In genomic region chr22:26662160-26662559, GRCh38 we compare ENCODE assay signal across 26 cellular contexts. TPM values are rescaled to one million over a fixed set of nuclear protein-coding genes. Genes with fewer than 3 reads are reported as not detected.
DNase-seq lines count a peak whose midpoint lies in the region; ATAC-seq and TF ChIP-seq lines count a peak whose summit lies in the region.
"Had no signal": no experiment of that assay in that cellular context is flagged by ENCODE, and none has a peak within 500 bp of the region (broad histone marks: within the 10 kb centered on the region; RNA-seq: fewer than 3 reads in every experiment).

No MANE protein-coding gene starts in this region.

- no peaks in the 10 kb centered on the region for H3K27me3 Mint-ChIP-seq in T-helper 1 cell treated with Interleukin-12 subunit alpha and Interleukin-12 subunit beta and Interleukin-4 antibody, amounts not matched to agents 30 μg/mL and 1 μg/mL, for 36 hours (ENCODE audit: low read depth)
- peaks cover 10% of the 10 kb centered on the region for H3K27me3 Mint-ChIP-seq in GM23338 (ENCODE audit: insufficient read depth, low read depth, poor library complexity)
- H3K27me3 Mint-ChIP-seq in activated T-helper 1 cell treated with anti-CD3 and anti-CD28 coated beads, Interleukin-12 subunit alpha, Interleukin-12 subunit beta, Interleukin-2, Interleukin-4 antibody, amounts not matched to agents 30 ng/mL and 10 ng/mL and 1 ng/mL, durations not matched to agents 14 hours and 24 hours and 36 hours (ENCODE audit: insufficient read depth) = no peaks in the 10 kb centered on the region
- peaks cover 23% of the 10 kb centered on the region for H3K27me3 Mint-ChIP-seq in glutamatergic neuron (ENCODE audit: unreplicated experiment)

- H3K9me3 Mint-ChIP-seq in T-helper 1 cell treated with Interleukin-12 subunit alpha and Interleukin-12 subunit beta and Interleukin-4 antibody, amounts not matched to agents 30 μg/mL and 1 μg/mL, for 36 hours = no peaks in the 10 kb centered on the region
- H3K9me3 Mint-ChIP-seq in GM23338 = no peaks in the 10 kb centered on the region
- H3K9me3 Mint-ChIP-seq in activated T-helper 1 cell treated with anti-CD3 and anti-CD28 coated beads, Interleukin-12 subunit alpha, Interleukin-12 subunit beta, Interleukin-2, Interleukin-4 antibody, amounts not matched to agents 30 ng/mL and 10 ng/mL and 1 ng/mL, durations not matched to agents 14 hours and 24 hours and 36 hours = no peaks in the 10 kb centered on the region
- peaks cover 29% of the 10 kb centered on the region for H3K9me3 Mint-ChIP-seq in glutamatergic neuron (ENCODE audit: unreplicated experiment)

- no peak for DNase-seq in T-helper 1 cell
- DNase-seq in GM23338 (ENCODE audit: low spot score) = no peak
- no peak for DNase-seq in activated T-helper 1 cell treated with anti-CD3 and anti-CD28 coated beads, Interleukin-12 subunit alpha, Interleukin-12 subunit beta, Interleukin-2, Interleukin-4 antibody, amounts not matched to agents 30 ng/mL and 10 ng/mL and 1 ng/mL, durations not matched to agents 14 hours and 24 hours and 36 hours (ENCODE audit: low spot score)
- DNase-seq in glutamatergic neuron = no peak
- no peak for DNase-seq in NCI-H2196 treated with DMSO at 0.1 percent for 48 hours (lab: John Stamatoyannopoulos, UW; ENCODE audit: unreplicated experiment)
- DNase-seq in NCI-H510A (lab: John Stamatoyannopoulos, UW) = no peak
- DNase-seq: BE2C, Calu3, DND-41, KG1, MG63, NCI-H1105 treated with DMSO at 0.1 percent for 48 hours, NCI-H146, NCI-H1930, NCI-H2107, NCI-H446 treated with DMSO at 0.1 percent for 48 hours, NCI-H526 treated with DMSO at 0.1 percent for 48 hours, OCI-M1, Peyer's patch, SHP77 treated with DMSO at 0.1 percent for 48 hours had no signal

- H2AFZ ChIP-seq in GM23338 = no peak overlapping the region

- H3F3A ChIP-seq in GM23338 (replicated peaks; ENCODE audit: low read depth) = peaks cover 8% of the 10 kb centered on the region; the same call in 1 of the 2 replicates

- H3K4me1 ChIP-seq in GM23338 (ENCODE audit: insufficient read depth) = peaks cover 26% of the 10 kb centered on the region

- H3K27ac ChIP-seq in GM23338 (ENCODE audit: low read depth) = no peak overlapping the region
- H3K27ac ChIP-seq: 22Rv1 had no signal

- H3K4me3 Mint-ChIP-seq in T-helper 1 cell treated with Interleukin-12 subunit alpha and Interleukin-12 subunit beta and Interleukin-4 antibody, amounts not matched to agents 30 μg/mL and 1 μg/mL, for 36 hours = peak overlapping the region; percentile 12
- no peak overlapping the region; the same call in 2 of the 3 replicates for H3K4me3 Mint-ChIP-seq in GM23338
- H3K4me3 Mint-ChIP-seq in activated T-helper 1 cell treated with anti-CD3 and anti-CD28 coated beads, Interleukin-12 subunit alpha, Interleukin-12 subunit beta, Interleukin-2, Interleukin-4 antibody, amounts not matched to agents 30 ng/mL and 10 ng/mL and 1 ng/mL, durations not matched to agents 14 hours and 24 hours and 36 hours = no peak overlapping the region
- peak overlapping the region; percentile 56 for H3K4me3 Mint-ChIP-seq in glutamatergic neuron (ENCODE audit: unreplicated experiment)
- H3K4me3 Mint-ChIP-seq: CD14-positive monocyte had no signal

- H3K27me3 ChIP-seq in GM23338 (ENCODE audit: insufficient read depth) = peaks cover 7% of the 10 kb centered on the region; the same call in 1 of the 2 replicates

- ATAC-seq in GM23338 = no peak
- no peak for ATAC-seq in HG03097 (IDR thresholded peaks at IDR 0.05; ENCODE audit: low FRiP score, unreplicated experiment)

- H3K36me3 Mint-ChIP-seq in T-helper 1 cell treated with Interleukin-12 subunit alpha and Interleukin-12 subunit beta and Interleukin-4 antibody, amounts not matched to agents 30 μg/mL and 1 μg/mL, for 36 hours (ENCODE audit: low read depth) = peaks cover 53% of the 10 kb centered on the region
- H3K36me3 Mint-ChIP-seq in GM23338 (ENCODE audit: low read depth) (peaks cover 47% of the 10 kb centered on the region), glutamatergic neuron (ENCODE audit: unreplicated experiment) (no peaks in the 10 kb centered on the region)
- H3K36me3 Mint-ChIP-seq in activated T-helper 1 cell treated with anti-CD3 and anti-CD28 coated beads, Interleukin-12 subunit alpha, Interleukin-12 subunit beta, Interleukin-2, Interleukin-4 antibody, amounts not matched to agents 30 ng/mL and 10 ng/mL and 1 ng/mL, durations not matched to agents 14 hours and 24 hours and 36 hours (ENCODE audit: low read depth) = peaks cover 32% of the 10 kb centered on the region

- H4K20me1 ChIP-seq in GM23338 (replicated peaks; ENCODE audit: insufficient read depth) = peaks cover 7% of the 10 kb centered on the region

- H3K4me2 ChIP-seq in GM23338 = no peak overlapping the region

- intact Hi-C loops in activated T-helper 1 cell treated with anti-CD3 and anti-CD28 coated beads, Interleukin-12 subunit alpha, Interleukin-12 subunit beta, Interleukin-2, Interleukin-4 antibody, amounts not matched to agents 30 ng/mL and 10 ng/mL and 1 ng/mL, durations not matched to agents 14 hours and 24 hours and 36 hours (cut with micrococcal nuclease) = loop anchor here (10.0 kb wide), 1 partner anchor 907 kb away; no protein-coding TSS in a partner anchor

- H3K79me2 ChIP-seq in GM23338 (replicated peaks; ENCODE audit: insufficient read depth) = peaks cover 50% of the 10 kb centered on the region

- H3K4me3 ChIP-seq in GM23338 = no peak overlapping the region
- H3K4me3 ChIP-seq: MG63, Peyer's patch had no signal

- no peaks in the 10 kb centered on the region for H3K9me2 ChIP-seq in GM23338 (ENCODE audit: insufficient read depth)

- peaks cover 56% of the 10 kb centered on the region for H3K4me1 Mint-ChIP-seq in T-helper 1 cell treated with Interleukin-12 subunit alpha and Interleukin-12 subunit beta and Interleukin-4 antibody, amounts not matched to agents 30 μg/mL and 1 μg/mL, for 36 hours (ENCODE audit: low read depth)
- H3K4me1 Mint-ChIP-seq in GM23338 = peaks cover 35% of the 10 kb centered on the region
- H3K4me1 Mint-ChIP-seq in activated T-helper 1 cell treated with anti-CD3 and anti-CD28 coated beads, Interleukin-12 subunit alpha, Interleukin-12 subunit beta, Interleukin-2, Interleukin-4 antibody, amounts not matched to agents 30 ng/mL and 10 ng/mL and 1 ng/mL, durations not matched to agents 14 hours and 24 hours and 36 hours (ENCODE audit: low read depth) = peaks cover 71% of the 10 kb centered on the region
- H3K4me1 Mint-ChIP-seq in glutamatergic neuron (ENCODE audit: low read depth, unreplicated experiment) = peaks cover 40% of the 10 kb centered on the region

- TF ChIP-seq CTCF in GM23338 (conservative IDR thresholded peaks at IDR 0.05; ENCODE audit: low read depth in 2 of 2) (no peak), glutamatergic neuron (IDR thresholded peaks at IDR 0.05; ENCODE audit: partially characterized antibody, unreplicated experiment) (no peak)

- no peak overlapping the region for H3K27ac Mint-ChIP-seq in T-helper 1 cell treated with Interleukin-12 subunit alpha and Interleukin-12 subunit beta and Interleukin-4 antibody, amounts not matched to agents 30 μg/mL and 1 μg/mL, for 36 hours
- H3K27ac Mint-ChIP-seq in GM23338 = peak overlapping the region; percentile 10; the same call in 1 of the 2 replicates
- peak overlapping the region; percentile 59 for H3K27ac Mint-ChIP-seq in activated T-helper 1 cell treated with anti-CD3 and anti-CD28 coated beads, Interleukin-12 subunit alpha, Interleukin-12 subunit beta, Interleukin-2, Interleukin-4 antibody, amounts not matched to agents 30 ng/mL and 10 ng/mL and 1 ng/mL, durations not matched to agents 14 hours and 24 hours and 36 hours
- peak overlapping the region; percentile 30 for H3K27ac Mint-ChIP-seq in glutamatergic neuron (ENCODE audit: unreplicated experiment)

- H3K36me3 ChIP-seq in GM23338 (ENCODE audit: insufficient read depth) = 0 out of 2 replicates have a peak, but pooled peaks cover 16% of the 10 kb centered on the region
- H3K36me3 ChIP-seq: BE2C, MG63, Peyer's patch had no signal

TF ChIP-seq in GM23338, 12 proteins besides CTCF, POLR2A, EP300 and RAD21 (continues in another document):
- TF ChIP-seq NANOG (IDR thresholded peaks at IDR 0.05; ENCODE audit: borderline replicate concordance) (no peak), STAT1 (IDR thresholded peaks at IDR 0.05; ENCODE audit: unreplicated experiment) (no peak), EZH2phosphoT487 (IDR thresholded peaks at IDR 0.05; ENCODE audit: unreplicated experiment) (no peak), POLR2AphosphoS5 (IDR thresholded peaks at IDR 0.05; ENCODE audit: low read depth) (no peak), JUNB (IDR thresholded peaks at IDR 0.05; ENCODE audit: unreplicated experiment) (no peak), CREB1 (CRISPR knock-in tag; IDR thresholded peaks at IDR 0.05; ENCODE audit: low read depth) (no peak), EZH2 (IDR thresholded peaks at IDR 0.05; ENCODE audit: low read depth, unreplicated experiment) (no peak), ZNF114 (CRISPR knock-in tag; IDR thresholded peaks at IDR 0.05) (no peak)

RNA-seq across cellular contexts. Expression of gene MIAT, which starts 4.8 kb away (rescaled TPM):
- total RNA-seq in GM23338 (2014; rRNA removed; shearing (Covaris generic)) = 51.4 and 63.6 TPM in 2 replicates
- 8.2 and 10.0 TPM in 2 replicates for polyA plus RNA-seq in GM23338 (2016; fragmentation: Nextera tagmentation; extraction: Ambion mirVana)
- total RNA-seq in activated T-helper 1 cell treated with anti-CD3 and anti-CD28 coated beads, Interleukin-12 subunit alpha, Interleukin-12 subunit beta, Interleukin-2, Interleukin-4 antibody, amounts not matched to agents 30 ng/mL and 10 ng/mL and 1 ng/mL, durations not matched to agents 14 hours and 24 hours and 36 hours = 37.9 and 39.8 TPM in 2 replicates
- total RNA-seq in glutamatergic neuron (ENCODE audit: unreplicated experiment) = 1,100 TPM

RNA-seq across cellular contexts. Expression of gene CRYBA4, which starts 40.4 kb away (rescaled TPM):
- total RNA-seq in GM23338 (2014; rRNA removed; shearing (Covaris generic)) = 1.7 TPM in 1 of 2 replicates, not detected in the other
- polyA plus RNA-seq in GM23338 (2016; fragmentation: Nextera tagmentation; extraction: Ambion mirVana) = 1.2 and 1.5 TPM in 2 replicates
- not detected in 2 replicates for total RNA-seq in activated T-helper 1 cell treated with anti-CD3 and anti-CD28 coated beads, Interleukin-12 subunit alpha, Interleukin-12 subunit beta, Interleukin-2, Interleukin-4 antibody, amounts not matched to agents 30 ng/mL and 10 ng/mL and 1 ng/mL, durations not matched to agents 14 hours and 24 hours and 36 hours
- total RNA-seq in glutamatergic neuron (ENCODE audit: unreplicated experiment) = not detected
- total RNA-seq: Calu3, H4, HT-29, Peyer's patch had no signal
- polyA plus RNA-seq: CD14-positive monocyte had no signal

RNA-seq across cellular contexts. Expression of gene CRYBB1, which starts 44.3 kb away (rescaled TPM):
- 1.6 and 2.4 TPM in 2 replicates for total RNA-seq in GM23338 (2014; rRNA removed; shearing (Covaris generic))
- 3.0 and 3.7 TPM in 2 replicates for polyA plus RNA-seq in GM23338 (2016; fragmentation: Nextera tagmentation; extraction: Ambion mirVana)
- not detected in 2 replicates for total RNA-seq in activated T-helper 1 cell treated with anti-CD3 and anti-CD28 coated beads, Interleukin-12 subunit alpha, Interleukin-12 subunit beta, Interleukin-2, Interleukin-4 antibody, amounts not matched to agents 30 ng/mL and 10 ng/mL and 1 ng/mL, durations not matched to agents 14 hours and 24 hours and 36 hours
- not detected for total RNA-seq in glutamatergic neuron (ENCODE audit: unreplicated experiment)
- total RNA-seq: Calu3, H4, HT-29, Peyer's patch had no signal

Comparison
In these comparisons a context has a peak if more than half of its experiments do, and no peak if none do; other contexts are left out.
1. H3K4me3 Mint-ChIP-seq: peak in T-helper 1 cell treated with Interleukin-12 subunit alpha and Interleukin-12 subunit beta and Interleukin-4 antibody, amounts not matched to agents 30 μg/mL and 1 μg/mL, for 36 hours (single experiment) and glutamatergic neuron (single experiment); none in GM23338 (single experiment) and activated T-helper 1 cell treated with anti-CD3 and anti-CD28 coated beads, Interleukin-12 subunit alpha, Interleukin-12 subunit beta, Interleukin-2, Interleukin-4 antibody, amounts not matched to agents 30 ng/mL and 10 ng/mL and 1 ng/mL, durations not matched to agents 14 hours and 24 hours and 36 hours (single experiment).
2. RNA of gene MIAT, which starts 4.8 kb away (total RNA-seq): 1,100 TPM in glutamatergic neuron (single experiment); 51.4 to 63.6 TPM in GM23338 and 37.9 to 39.8 TPM in activated T-helper 1 cell treated with anti-CD3 and anti-CD28 coated beads, Interleukin-12 subunit alpha, Interleukin-12 subunit beta, Interleukin-2, Interleukin-4 antibody, amounts not matched to agents 30 ng/mL and 10 ng/mL and 1 ng/mL, durations not matched to agents 14 hours and 24 hours and 36 hours; every median in the first group is over 10 times any median in the second.